ENCODE assay signal across 19 cellular contexts in the genomic region with DNA sequence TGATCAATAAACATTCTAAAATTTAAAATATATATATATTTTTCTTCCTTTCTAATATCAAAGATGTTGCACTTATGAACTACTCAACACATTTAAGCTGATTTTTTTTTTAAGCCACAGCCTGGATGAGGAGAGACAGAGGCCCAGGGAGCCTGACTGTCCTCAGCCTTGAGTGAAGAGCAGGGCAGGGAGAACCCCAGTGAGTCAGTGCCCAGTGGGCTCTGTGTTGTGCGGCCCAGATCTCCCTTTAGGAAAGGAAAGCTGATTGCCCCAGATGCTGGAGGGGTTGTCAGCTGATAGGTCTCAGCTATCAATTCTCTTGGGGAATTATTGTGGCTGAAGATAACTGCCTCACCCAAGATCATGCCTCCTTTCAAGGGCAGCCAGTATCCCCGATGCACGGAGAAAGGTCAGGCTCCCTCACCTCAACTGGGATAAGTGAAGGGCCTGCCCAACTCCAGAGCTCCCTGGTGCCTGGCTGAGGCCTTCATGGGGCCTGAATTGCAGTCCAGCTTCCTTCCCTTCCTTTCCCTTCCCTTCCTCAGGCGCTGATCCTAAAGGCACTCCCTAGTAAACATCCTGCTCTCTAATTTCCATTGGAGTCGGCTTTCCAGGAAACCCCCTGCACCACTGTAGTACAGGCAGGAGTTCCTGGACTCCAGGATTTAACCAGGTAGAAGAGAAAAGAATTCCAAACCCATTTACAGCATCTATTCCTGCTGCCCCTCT.
DNase-seq lines count a peak whose midpoint lies in the region; ATAC-seq, FAIRE-seq and TF ChIP-seq lines count a peak whose summit lies in the region.
"Had no signal": no experiment of that assay in that cellular context is flagged by ENCODE, and none has a peak within 500 bp of the region (broad histone marks: within the 10 kb centered on the region; RNA-seq: fewer than 3 reads in every experiment).

No MANE protein-coding gene starts in this region.

- DNase-seq in H1 (ENCODE audit: low read depth in 1 of 2, low spot score in 2 of 2) (no peak), nephron progenitor cell (no peak), AG08395 (ENCODE audit: low spot score) (no peak), NCI-H2196 treated with DMSO at 0.1 percent for 48 hours (lab: John Stamatoyannopoulos, UW; ENCODE audit: unreplicated experiment) (no peak)
- no peak for DNase-seq in naive thymus-derived CD4-positive, alpha-beta T cell
- no peak for DNase-seq in activated CD4-positive, alpha-beta memory T cell treated with anti-CD3 and anti-CD28 coated beads, Interleukin-2, amount 10 ng/mL, durations not matched to agents 7 days and 5 days
- DNase-seq: DMS79 treated with DMSO at 0.1 percent for 48 hours, KG1, NCI-H1417, NCI-H187, NCI-H2107, NCI-H345, NCI-H524 treated with DMSO at 0.1 percent for 48 hours, SJCRH30 had no signal

- H3K4me3 ChIP-seq in BLaER1 treated with 17β-estradiol and CSF1 and Interleukin-3, amounts not matched to agents 10 nM and 100 nM = no peak overlapping the region
- H3K4me3 ChIP-seq in OCI-LY3 (ENCODE audit: low read length) = no peak overlapping the region
- H3K4me3 ChIP-seq in H1 (ENCODE audit: extremely low read depth in 1 of 4, insufficient read depth in 2 of 4, low read depth in 3 of 4, low read length in 4 of 4) = no peak overlapping the region
- no peak overlapping the region for H3K4me3 ChIP-seq in naive thymus-derived CD4-positive, alpha-beta T cell (ENCODE audit: low read length)
- H3K4me3 ChIP-seq: HAP-1, SJCRH30 had no signal

- H3K18ac ChIP-seq in H1 (ENCODE audit: extremely low read depth, low read length) = no peak overlapping the region

- H3K4me1 ChIP-seq in BLaER1 treated with 17β-estradiol and CSF1 and Interleukin-3, amounts not matched to agents 10 nM and 100 nM = peaks cover 15 to 33% (median 26%) of the 10 kb centered on the region in 10 experiments; a peak in 19 of 20 replicates
- H3K4me1 ChIP-seq in OCI-LY3 (ENCODE audit: low read length) = peaks cover 38% of the 10 kb centered on the region
- H3K4me1 ChIP-seq in H1 (replicated peaks in 1 of 4; ENCODE audit: control insufficient read depth in 3 of 4, insufficient read depth in 4 of 4, low read length in 3 of 4) = peaks cover 0 to 3% (median 0%) of the 10 kb centered on the region in 4 experiments; a peak in 1 of 7 replicates
- no peaks in the 10 kb centered on the region for H3K4me1 ChIP-seq in naive thymus-derived CD4-positive, alpha-beta T cell (ENCODE audit: control insufficient read depth in 2 of 2, insufficient read depth in 2 of 2, low read length in 2 of 2)
- H3K4me1 ChIP-seq: HAP-1, SJCRH30 had no signal

- H3K79me2 ChIP-seq in OCI-LY3 (ENCODE audit: low read length) (no peaks in the 10 kb centered on the region), H1 (ENCODE audit: control insufficient read depth in 1 of 2, insufficient read depth in 2 of 2, low read length in 2 of 2) (no peaks in the 10 kb centered on the region)

- TF ChIP-seq EP300 in H1 (IDR thresholded peaks at IDR 0.05; ENCODE audit: borderline replicate concordance in 1 of 2, low read depth in 2 of 2, low read length in 2 of 2) = no peak

- H3K36me3 ChIP-seq in BLaER1 treated with 17β-estradiol and CSF1 and Interleukin-3, amounts not matched to agents 10 nM and 100 nM = peaks cover 0 to 5% (median 0%) of the 10 kb centered on the region in 11 experiments; a peak in 2 of 22 replicates
- H3K36me3 ChIP-seq in OCI-LY3 (replicated peaks; ENCODE audit: low read depth, low read length) (peaks cover 5% of the 10 kb centered on the region), H1 (ENCODE audit: control insufficient read depth in 2 of 4, insufficient read depth in 4 of 4, low read length in 3 of 4) (no peaks in the 10 kb centered on the region)
- no peaks in the 10 kb centered on the region for H3K36me3 ChIP-seq in naive thymus-derived CD4-positive, alpha-beta T cell (ENCODE audit: control insufficient read depth in 2 of 3, insufficient read depth in 3 of 3, low read length in 3 of 3)
- H3K36me3 ChIP-seq: HAP-1, SJCRH30 had no signal

- peak overlapping the region; percentile 98 for H3K27ac Mint-ChIP-seq in nephron progenitor cell
- no peak overlapping the region for H3K27ac Mint-ChIP-seq in naive thymus-derived CD4-positive, alpha-beta T cell
- no peak overlapping the region for H3K27ac Mint-ChIP-seq in activated CD4-positive, alpha-beta memory T cell treated with anti-CD3 and anti-CD28 coated beads, Interleukin-2, amount 10 ng/mL, durations not matched to agents 7 days and 5 days

- H3K27ac ChIP-seq in BLaER1 treated with 17β-estradiol and CSF1 and Interleukin-3, amounts not matched to agents 10 nM and 100 nM = peak overlapping the region in 1 of 11 experiments; percentile 21; a peak in 1 of 22 replicates
- peak overlapping the region; percentile 80; the same call in 1 of the 2 replicates for H3K27ac ChIP-seq in OCI-LY3 (ENCODE audit: low read length)
- H3K27ac ChIP-seq in H1 (ENCODE audit: low read depth, low read length) = no peak overlapping the region
- H3K27ac ChIP-seq in naive thymus-derived CD4-positive, alpha-beta T cell (ENCODE audit: low read depth, low read length) = no peak overlapping the region
- H3K27ac ChIP-seq: C4-2B, SJCRH30 had no signal

- TF ChIP-seq CTCF in OCI-LY3 (IDR thresholded peaks at IDR 0.05; ENCODE audit: low read depth, low read length) = no peak
- no peak for TF ChIP-seq CTCF in H1 (IDR thresholded peaks at IDR 0.05; ENCODE audit: control extremely low read depth in 1 of 3, insufficient read depth in 1 of 3, low read depth in 1 of 3, low read length in 3 of 3)
- no peak for TF ChIP-seq CTCF in nephron progenitor cell (IDR thresholded peaks at IDR 0.05)

- H4K20me1 ChIP-seq in BLaER1 treated with 17β-estradiol and CSF1 and Interleukin-3, amounts not matched to agents 10 nM and 100 nM = no peaks in the 10 kb centered on the region
- H4K20me1 ChIP-seq in OCI-LY3 (ENCODE audit: insufficient read depth, low read length) (no peaks in the 10 kb centered on the region), H1 (replicated peaks in 1 of 2; ENCODE audit: control insufficient read depth in 1 of 2, insufficient read depth in 2 of 2, low read length in 2 of 2) (no peaks in the 10 kb centered on the region)

- no peak for TF ChIP-seq RAD21 in H1 (IDR thresholded peaks at IDR 0.05 in 1 of 2, conservative IDR thresholded peaks at IDR 0.05 in 1 of 2; ENCODE audit: low read depth in 2 of 2, low read length in 2 of 2)

- peaks cover 25% of the 10 kb centered on the region for H3K4me1 Mint-ChIP-seq in nephron progenitor cell
- H3K4me1 Mint-ChIP-seq in naive thymus-derived CD4-positive, alpha-beta T cell = no peaks in the 10 kb centered on the region
- H3K4me1 Mint-ChIP-seq in activated CD4-positive, alpha-beta memory T cell treated with anti-CD3 and anti-CD28 coated beads, Interleukin-2, amount 10 ng/mL, durations not matched to agents 7 days and 5 days = no peaks in the 10 kb centered on the region

- no peak overlapping the region for H2BK15ac ChIP-seq in H1 (ENCODE audit: low read length)

- peaks cover 29% of the 10 kb centered on the region for H3K9me3 Mint-ChIP-seq in nephron progenitor cell
- peaks cover 0 to 26% (median 10%) of the 10 kb centered on the region in 11 donors for H3K9me3 Mint-ChIP-seq in naive thymus-derived CD4-positive, alpha-beta T cell
- peaks cover 8% of the 10 kb centered on the region for H3K9me3 Mint-ChIP-seq in activated CD4-positive, alpha-beta memory T cell treated with anti-CD3 and anti-CD28 coated beads, Interleukin-2, amount 10 ng/mL, durations not matched to agents 7 days and 5 days

- POLR2A ChIA-PET in H1 (lab: Charles Lee; ENCODE audit: partially characterized antibody) = no interaction called here
- POLR2A ChIA-PET in naive thymus-derived CD4-positive, alpha-beta T cell (lab: Charles Lee) = no interaction called here
- POLR2A ChIA-PET in activated CD4-positive, alpha-beta memory T cell treated with anti-CD3 and anti-CD28 coated beads, Interleukin-2, amount 10 ng/mL, durations not matched to agents 7 days and 5 days (lab: Charles Lee) = no interaction called here

- H2BK12ac ChIP-seq in H1 (ENCODE audit: low read depth, low read length) = no peak overlapping the region

- no peak overlapping the region for H3K14ac ChIP-seq in H1 (ENCODE audit: insufficient read length)

- peak overlapping the region; percentile 0 to 73 (median 61); a peak in 20 of 22 replicates for H3K4me2 ChIP-seq in BLaER1 treated with 17β-estradiol and CSF1 and Interleukin-3, amounts not matched to agents 10 nM and 100 nM
- H3K4me2 ChIP-seq in OCI-LY3 (ENCODE audit: low read length) (peak overlapping the region; percentile 56; the same call in 1 of the 2 replicates), H1 (ENCODE audit: insufficient read depth in 1 of 2, low read depth in 2 of 2, low read length in 2 of 2) (no peak overlapping the region)

- H3K56ac ChIP-seq in H1 (replicated peaks; ENCODE audit: insufficient read length, low read depth, low read length) = no peak overlapping the region

- H3K79me1 ChIP-seq in H1 (ENCODE audit: low read depth, low read length) = no peaks in the 10 kb centered on the region

- WGBS in H1 (ENCODE audit: extremely low coverage in 1 of 2, insufficient coverage in 1 of 2, insufficient read length in 1 of 2, insufficient replicate concordance in 2 of 2, low coverage in 1 of 2, low lambda C conversion rate in 2 of 2, missing lambda C conversion rate in 1 of 2), 2 experiments = 85% methylated on average over 5 of the region's 5 CpGs; no CpG with 5 or more reads in 1 of the 2 experiments

- peaks cover 17 to 24% (median 21%) of the 10 kb centered on the region in 11 experiments for H3K9me3 ChIP-seq in BLaER1 treated with 17β-estradiol and CSF1 and Interleukin-3, amounts not matched to agents 10 nM and 100 nM (replicated peaks in 1 of 11)
- H3K9me3 ChIP-seq in OCI-LY3 (ENCODE audit: insufficient read depth, low read length) = peaks cover 14% of the 10 kb centered on the region
- peaks cover 10% of the 10 kb centered on the region in 2 experiments; a peak in 2 of 4 replicates for H3K9me3 ChIP-seq in H1 (ENCODE audit: insufficient read depth in 2 of 2, low read depth in 1 of 2, low read length in 1 of 2)
- H3K9me3 ChIP-seq in naive thymus-derived CD4-positive, alpha-beta T cell (ENCODE audit: control insufficient read depth in 2 of 3, low read length in 3 of 3) = peaks cover 0 to 15% (median 0%) of the 10 kb centered on the region in 3 experiments
- H3K9me3 ChIP-seq: HAP-1 had no signal

- no peak overlapping the region for H2BK5ac ChIP-seq in H1 (ENCODE audit: low read depth, low read length)

- H2BK120ac ChIP-seq in H1 (replicated peaks; ENCODE audit: low read depth, low read length) = no peak overlapping the region

- H2BK20ac ChIP-seq in H1 (ENCODE audit: low read length) = no peak overlapping the region

- H4K91ac ChIP-seq in H1 (replicated peaks; ENCODE audit: insufficient read length, low read length) = no peak overlapping the region

- H4K8ac ChIP-seq in H1 (ENCODE audit: extremely low read depth, insufficient read depth, low read length) = no peak overlapping the region

- H3K23me2 ChIP-seq in H1 (ENCODE audit: low read depth, low read length) = no peaks in the 10 kb centered on the region

- no peak for FAIRE-seq in H1 (lab: Jason Lieb, UNC)

- H2AFZ ChIP-seq in OCI-LY3 (ENCODE audit: low read depth, low read length) (no peak overlapping the region), H1 (ENCODE audit: low read length) (peak overlapping the region; percentile 73; the same call in 1 of the 2 replicates)

- ATAC-seq in naive thymus-derived CD4-positive, alpha-beta T cell = no peak
- ATAC-seq: Panc1 had no signal

- H3K4ac ChIP-seq in H1 (replicated peaks; ENCODE audit: insufficient read length, low read depth, low read length) = no peak overlapping the region

- H3K23ac ChIP-seq in H1 (ENCODE audit: insufficient read length) = no peak overlapping the region

- H2AK5ac ChIP-seq in H1 (ENCODE audit: low read depth, low read length) = no peak overlapping the region

- H3K9ac ChIP-seq in BLaER1 treated with 17β-estradiol and CSF1 and Interleukin-3, amounts not matched to agents 10 nM and 100 nM = peak overlapping the region in 3 of 11 experiments; percentile 39 to 47 (median 44); a peak in 4 of 22 replicates
- H3K9ac ChIP-seq in OCI-LY3 (ENCODE audit: low read length) (no peak overlapping the region; the same call in 1 of the 2 replicates), H1 (replicated peaks in 1 of 4; ENCODE audit: extremely low read depth in 1 of 4, low read depth in 3 of 4, low read length in 3 of 4) (no peak overlapping the region)

- peaks cover 9% of the 10 kb centered on the region for H3K36me3 Mint-ChIP-seq in nephron progenitor cell (ENCODE audit: low read depth)
- H3K36me3 Mint-ChIP-seq in naive thymus-derived CD4-positive, alpha-beta T cell = peaks cover 0 to 6% (median 0%) of the 10 kb centered on the region in 5 donors
- no peaks in the 10 kb centered on the region for H3K36me3 Mint-ChIP-seq in activated CD4-positive, alpha-beta memory T cell treated with anti-CD3 and anti-CD28 coated beads, Interleukin-2, amount 10 ng/mL, durations not matched to agents 7 days and 5 days (ENCODE audit: low read depth)

- H3K27me3 Mint-ChIP-seq in nephron progenitor cell (ENCODE audit: low read depth, poor library complexity) = peaks cover 5% of the 10 kb centered on the region
- H3K27me3 Mint-ChIP-seq in naive thymus-derived CD4-positive, alpha-beta T cell = peaks cover 0 to 3% (median 0%) of the 10 kb centered on the region in 5 donors
- H3K27me3 Mint-ChIP-seq in activated CD4-positive, alpha-beta memory T cell treated with anti-CD3 and anti-CD28 coated beads, Interleukin-2, amount 10 ng/mL, durations not matched to agents 7 days and 5 days = peaks cover 3% of the 10 kb centered on the region

- intact Hi-C loops in naive thymus-derived CD4-positive, alpha-beta T cell (cut with micrococcal nuclease) = no loop called here

- no peak overlapping the region for H4K5ac ChIP-seq in H1 (ENCODE audit: insufficient read length, low read depth, low read length)

- no peaks in the 10 kb centered on the region for H3K27me3 ChIP-seq in BLaER1 treated with 17β-estradiol and CSF1 and Interleukin-3, amounts not matched to agents 10 nM and 100 nM
- H3K27me3 ChIP-seq in OCI-LY3 (ENCODE audit: low read depth, low read length) (no peaks in the 10 kb centered on the region), H1 (replicated peaks in 1 of 4; ENCODE audit: control insufficient read depth in 3 of 4, extremely low read depth in 1 of 4, insufficient read depth in 3 of 4, low read length in 3 of 4) (no peaks in the 10 kb centered on the region)
- no peaks in the 10 kb centered on the region for H3K27me3 ChIP-seq in naive thymus-derived CD4-positive, alpha-beta T cell (ENCODE audit: control insufficient read depth in 2 of 2, insufficient read depth in 2 of 2, low read length in 2 of 2)
- H3K27me3 ChIP-seq: SJCRH30 had no signal

- CTCF ChIA-PET in H1 (lab: Charles Lee; ENCODE audit: partially characterized antibody) = interaction anchor here (0.6 to 1.9 kb wide), 8 partner anchors 14 to 167 kb away, joined by 3 to 6 read pairs (median 4); no protein-coding TSS in a partner anchor
- CTCF ChIA-PET in naive thymus-derived CD4-positive, alpha-beta T cell (lab: Charles Lee) = no interaction called here
- CTCF ChIA-PET in activated CD4-positive, alpha-beta memory T cell treated with anti-CD3 and anti-CD28 coated beads, Interleukin-2, amount 10 ng/mL, durations not matched to agents 7 days and 5 days (lab: Charles Lee) = interaction anchor here (0.5 to 0.9 kb wide), 2 partner anchors 24 to 157 kb away, joined by 3 to 4 read pairs; no protein-coding TSS in a partner anchor

- H3K4me3 Mint-ChIP-seq in nephron progenitor cell = no peak overlapping the region
- no peak overlapping the region for H3K4me3 Mint-ChIP-seq in naive thymus-derived CD4-positive, alpha-beta T cell
- H3K4me3 Mint-ChIP-seq in activated CD4-positive, alpha-beta memory T cell treated with anti-CD3 and anti-CD28 coated beads, Interleukin-2, amount 10 ng/mL, durations not matched to agents 7 days and 5 days = no peak overlapping the region

- no peak for TF ChIP-seq POLR2A in H1 (IDR thresholded peaks at IDR 0.05; ENCODE audit: control extremely low read depth in 1 of 2, low read depth in 2 of 2, low read length in 2 of 2)

Comparison
In these comparisons a context has a peak if more than half of its experiments do, and no peak if none do; other contexts are left out.
1. H3K4me2 ChIP-seq: peak in BLaER1 treated with 17β-estradiol and CSF1 and Interleukin-3, amounts not matched to agents 10 nM and 100 nM (11 of 11) and OCI-LY3 (single experiment); none in H1 (0 of 2).